14 cellular contexts compared by ENCODE assay signal in genomic region chr1:93694039-93694438, GRCh38. TPM values are rescaled to one million over a fixed set of nuclear protein-coding genes. Genes with fewer than 3 reads are reported as not detected.
A peak's percentile ranks its signal among the peaks of the same experiment; 100 is the strongest.
DNase-seq lines count a peak whose midpoint lies in the region; ATAC-seq, FAIRE-seq and TF ChIP-seq lines count a peak whose summit lies in the region.
"Had no signal": no experiment of that assay in that cellular context is flagged by ENCODE, and none has a peak within 500 bp of the region (broad histone marks: within the 10 kb centered on the region; RNA-seq: fewer than 3 reads in every experiment).

No MANE protein-coding gene starts in this region.

- no peak for TF ChIP-seq RAD21 in SK-N-SH (IDR thresholded peaks at IDR 0.05; ENCODE audit: low read length)
- TF ChIP-seq RAD21 in GM12878 (IDR thresholded peaks at IDR 0.05; ENCODE audit: insufficient read depth, low read depth, low read length) = no peak

- peaks cover 32% of the 10 kb centered on the region for H3F3A ChIP-seq in SK-N-SH (replicated peaks; ENCODE audit: insufficient read depth)

- CTCF ChIA-PET in SK-N-SH (lab: Yijun Ruan, JAX) = interaction anchor here (0.9 to 2.8 kb wide), 2 partner anchors 12 to 120 kb away, joined by 3 to 13 read pairs; partner anchors contain the start of gene BCAR3
- CTCF ChIA-PET in GM12878 (lab: Yijun Ruan, JAX) = interaction anchor here (0.8 to 2.9 kb wide), 8 partner anchors 9 to 120 kb away, joined by 3 to 16 read pairs (median 4); partner anchors contain the start of gene BCAR3

- no peak for TF ChIP-seq POLR2A in GM12878 (IDR thresholded peaks at IDR 0.05; ENCODE audit: low read depth, low read length)

- H3K27ac ChIP-seq in SK-N-SH (ENCODE audit: low read depth in 2 of 2, low read length in 1 of 2) = peak overlapping the region in 1 of 2 experiments; percentile 94; a peak in 3 of 4 replicates
- H3K27ac ChIP-seq in GM12878 (ENCODE audit: control insufficient read depth, insufficient read depth) = no peak overlapping the region
- no peak overlapping the region for H3K27ac ChIP-seq in psoas muscle
- H3K27ac ChIP-seq: 22Rv1 had no signal

- TF ChIP-seq CTCF in SK-N-SH (IDR thresholded peaks at IDR 0.05) (no peak), GM12878 (IDR thresholded peaks at IDR 0.05 in 2 of 3, conservative IDR thresholded peaks at IDR 0.05 in 1 of 3; ENCODE audit: control insufficient read depth in 2 of 3, extremely low read depth in 1 of 3, insufficient read depth in 1 of 3, low read depth in 3 of 3, low read length in 3 of 3) (no peak), psoas muscle (IDR thresholded peaks at IDR 0.05) (no peak)

- peak overlapping the region; percentile 76; the same call in 1 of the 2 replicates for H3K9ac ChIP-seq in SK-N-SH
- H3K9ac ChIP-seq in GM12878 (ENCODE audit: control insufficient read depth, insufficient read depth, low read length) = no peak overlapping the region

- no peaks in the 10 kb centered on the region for H3K9me2 ChIP-seq in SK-N-SH

- H3K4me1 ChIP-seq in SK-N-SH (ENCODE audit: control insufficient read depth in 1 of 2, insufficient read depth in 2 of 2, low read depth in 1 of 2, low read length in 1 of 2) (peaks cover 20 to 53% of the 10 kb centered on the region in 2 experiments; a peak in 3 of 4 replicates), GM12878 (ENCODE audit: control insufficient read depth, insufficient read depth, low read length) (peaks cover 44% of the 10 kb centered on the region), psoas muscle (no peaks in the 10 kb centered on the region)

- H3K27me3 ChIP-seq in SK-N-SH (ENCODE audit: insufficient read depth) (no peaks in the 10 kb centered on the region), GM12878 (replicated peaks in 1 of 2; ENCODE audit: control insufficient read depth in 2 of 2, insufficient read depth in 2 of 2, low read length in 1 of 2) (no peaks in the 10 kb centered on the region), psoas muscle (ENCODE audit: insufficient read depth in 3 of 3, low read length in 2 of 3) (no peaks in the 10 kb centered on the region)

- H2AFZ ChIP-seq in SK-N-SH (ENCODE audit: low read depth) (no peak overlapping the region), GM12878 (ENCODE audit: control insufficient read depth, low read depth, low read length) (no peak overlapping the region)

- H3K79me2 ChIP-seq in SK-N-SH (ENCODE audit: insufficient read depth) = peaks cover 12% of the 10 kb centered on the region; the same call in 1 of the 2 replicates
- no peaks in the 10 kb centered on the region for H3K79me2 ChIP-seq in GM12878 (ENCODE audit: control insufficient read depth, insufficient read depth, low read length)

- 35% methylated on average over 7 of the region's 7 CpGs for WGBS in SK-N-SH (ENCODE audit: low lambda C conversion rate)
- 78% methylated on average over 7 of the region's 7 CpGs for WGBS in GM12878 (ENCODE audit: insufficient coverage, insufficient replicate concordance, low lambda C conversion rate, missing lambda C conversion rate)
- 41 to 59% (median 51%) methylated on average over 7 of the region's 7 CpGs for WGBS in psoas muscle, 3 donors

- ATAC-seq in SK-N-SH treated with all-trans-retinoic acid at 6 μM for 48 hours (no peak), GM12878 (no peak), psoas muscle (peak in 3 of 4 donors; percentile 45 to 70 (median 58))

- TF ChIP-seq EP300 in SK-N-SH (IDR thresholded peaks at IDR 0.05; ENCODE audit: borderline replicate concordance in 1 of 2, low read depth in 1 of 2, low read length in 1 of 2) = no peak
- no peak for TF ChIP-seq EP300 in GM12878 (IDR thresholded peaks at IDR 0.05; ENCODE audit: borderline replicate concordance in 1 of 2, control insufficient read depth in 1 of 2, low read depth in 2 of 2, low read length in 2 of 2)

- H4K20me1 ChIP-seq in SK-N-SH (ENCODE audit: insufficient read depth) = no peaks in the 10 kb centered on the region
- no peaks in the 10 kb centered on the region for H4K20me1 ChIP-seq in GM12878 (ENCODE audit: control insufficient read depth, insufficient read depth)

- H3K9me3 ChIP-seq in SK-N-SH (no peaks in the 10 kb centered on the region), GM12878 (replicated peaks; ENCODE audit: control insufficient read depth, insufficient read depth, low read length) (no peaks in the 10 kb centered on the region), psoas muscle (no peaks in the 10 kb centered on the region)

- SMC1A ChIA-PET in GM12878 (lab: Charles Lee; ENCODE audit: uncharacterized antibody, unreplicated experiment) = interaction anchor here (1.4 to 7.1 kb wide), 7 partner anchors 11 to 64 kb away, joined by 6 to 104 read pairs (median 15); partner anchors contain the start of gene BCAR3

- H3K4me2 ChIP-seq in SK-N-SH (peak overlapping the region; percentile 74), GM12878 (ENCODE audit: control insufficient read depth, insufficient read depth) (peak overlapping the region; percentile 68; the same call in 1 of the 2 replicates)

- intact Hi-C loops in GM12878 (cut with micrococcal nuclease; ENCODE audit: unreplicated experiment) = no loop called here
- intact Hi-C loops in psoas muscle (cut with DNase I) = no loop called here

- no peaks in the 10 kb centered on the region for H3K36me3 ChIP-seq in SK-N-SH (replicated peaks in 1 of 2; ENCODE audit: control insufficient read depth in 1 of 2, insufficient read depth in 2 of 2, low read length in 1 of 2)
- H3K36me3 ChIP-seq in GM12878 (ENCODE audit: control insufficient read depth in 2 of 2, insufficient read depth in 2 of 2, low read length in 1 of 2) = no peaks in the 10 kb centered on the region
- no peaks in the 10 kb centered on the region for H3K36me3 ChIP-seq in psoas muscle (ENCODE audit: insufficient read depth in 1 of 2, low read depth in 1 of 2)

- no TSS peak for BruUV-seq in GM12878 (replicated peaks; lab: Mats Ljungman, UMichigan)

- POLR2A ChIA-PET in SK-N-SH (lab: Yijun Ruan, JAX) = no interaction called here
- POLR2A ChIA-PET in GM12878 (lab: Charles Lee) = interaction anchor here (1.0 to 5.4 kb wide), 3 partner anchors 11 to 22 kb away, joined by 3 to 38 read pairs (median 11); partner anchors contain the start of gene BCAR3

- RAD21 ChIA-PET in GM12878 (lab: Charles Lee; ENCODE audit: unreplicated experiment) = interaction anchor here (1.0 to 6.6 kb wide), 5 partner anchors 11 to 732 kb away, joined by 3 to 69 read pairs (median 5); no protein-coding TSS in a partner anchor

- DNase-seq in SK-N-SH (no peak), LHCN-M2 (ENCODE audit: low read depth) (peak; percentile 61), GM12878 (ENCODE audit: low read depth, low spot score) (no peak), psoas muscle (no peak), NCI-H82 (lab: John Stamatoyannopoulos, UW) (no peak), NCI-H2227 treated with DMSO at 0.1 percent for 48 hours (lab: John Stamatoyannopoulos, UW) (no peak)
- no peak for DNase-seq in stimulated activated naive CD4-positive, alpha-beta T cell treated with Interleukin-2 at 50 U/mL for 16 hours (lab: John Stamatoyannopoulos, UW)
- DNase-seq: activated B cell treated with CpG ODN at 0.5 μM for 24 hours; NCI-H146; NCI-H69; stimulated activated CD4-positive, alpha-beta T cell treated with anti-CD3 and anti-CD28 coated beads, Interleukin-12 subunit alpha, Interleukin-12 subunit beta, amount 100 ng/mL, for 4 hours had no signal

- FAIRE-seq in GM12878 (lab: Jason Lieb, UNC) = no peak
- FAIRE-seq: D721Med had no signal

- in situ Hi-C loops in GM12878 (cut with MboI) = no loop called here

- no peak overlapping the region for H3K4me3 ChIP-seq in SK-N-SH (ENCODE audit: low read depth in 2 of 2, low read length in 1 of 2)
- no peak overlapping the region for H3K4me3 ChIP-seq in GM12878
- no peak overlapping the region for H3K4me3 ChIP-seq in psoas muscle

RNA-seq across cellular contexts. Expression of gene BCAR3, which starts 12.4 kb away (rescaled TPM):
- polyA plus RNA-seq in SK-N-SH (2012; rRNA removed) (49.2 and 58.4 TPM in 2 replicates), GM12878 (2011; rRNA removed) (3.4 and 6.6 TPM in 2 replicates), GM12878 (2014; fragmentation: Illumina TruSeq; extraction: Trizol) (3.2 and 3.4 TPM in 2 replicates), GM12878 (2014; fragmentation: Nextera tagmentation; extraction: Ambion mirVana) (1 to 10 TPM; 1.4 to 1.7 TPM), GM12878 (2014; rRNA removed) (1.7 and 2.3 TPM in 2 replicates), GM12878 (2016; fragmentation: Nextera tagmentation; extraction: Ambion mirVana) (1 to 10 TPM; 1.3 to 1.6 TPM), psoas muscle (10 to 100 TPM; 15.8 to 64.1 (median 16.5) TPM)
- 40.2 and 48.4 TPM in 2 replicates for polyA plus RNA-seq in SK-N-SH (2012; cell fraction: cytosol; rRNA removed)
- 59.5 and 69.2 TPM in 2 replicates for polyA plus RNA-seq in SK-N-SH (2012; cell fraction: nucleus; rRNA removed)
- total RNA-seq in LHCN-M2 (2014; rRNA removed) (112 TPM in 2 replicates), GM12878 (2014; rRNA removed) (3.1 and 4.0 TPM in 2 replicates), GM12878 (2014; rRNA removed; fragmentation: Illumina TruSeq; extraction: Trizol) (1.5 and 1.8 TPM in 2 replicates), GM12878 (2021) (2.7 and 3.8 TPM in 2 replicates), psoas muscle (10 to 100 TPM; 16.2 to 34.3 (median 21.1) TPM)
- 57.0 TPM for polyA plus RNA-seq in LHCN-M2 (2012)
- total RNA-seq in GM12878 (2013; cell fraction: nucleolus; rRNA removed) = 4.3 and 5.1 TPM in 2 replicates
- polyA plus RNA-seq in GM12878 (2011; ENCODE audit: low read depth) = 2.5 TPM
- 6.1 TPM in 2 replicates for polyA plus RNA-seq in GM12878 (2011; cell fraction: cytosol; rRNA removed)
- polyA plus RNA-seq in GM12878 (2011; cell fraction: nucleus; rRNA removed) = 10.3 and 15.7 TPM in 2 replicates
- 3.5 TPM in 2 replicates for polyA plus RNA-seq in GM12878 (2012)
- polyA minus RNA-seq in GM12878 (2011; rRNA and poly(A)+ RNA removed) = 7.6 and 11.6 TPM in 2 replicates
- polyA minus RNA-seq in GM12878 (2011; cell fraction: cytosol; rRNA and poly(A)+ RNA removed) = 4.0 and 6.3 TPM in 2 replicates
- 5.8 and 17.8 TPM in 2 replicates for polyA minus RNA-seq in GM12878 (2011; cell fraction: nucleus; rRNA and poly(A)+ RNA removed)

Comparison
In these comparisons a context has a peak if more than half of its experiments do, and no peak if none do; other contexts are left out.
1. ATAC-seq: peak in psoas muscle (3 of 4); none in SK-N-SH treated with all-trans-retinoic acid at 6 μM for 48 hours (single experiment) and GM12878 (single experiment).
2. Of the 26 proteins assayed by ChIP-seq in both GM12878 and SK-N-SH: peak only in GM12878: none; only in SK-N-SH: JUND and MAX; in both: none; in neither: 24.